Comparison of ENCODE assay signal across 17 cellular contexts in the genomic region with DNA sequence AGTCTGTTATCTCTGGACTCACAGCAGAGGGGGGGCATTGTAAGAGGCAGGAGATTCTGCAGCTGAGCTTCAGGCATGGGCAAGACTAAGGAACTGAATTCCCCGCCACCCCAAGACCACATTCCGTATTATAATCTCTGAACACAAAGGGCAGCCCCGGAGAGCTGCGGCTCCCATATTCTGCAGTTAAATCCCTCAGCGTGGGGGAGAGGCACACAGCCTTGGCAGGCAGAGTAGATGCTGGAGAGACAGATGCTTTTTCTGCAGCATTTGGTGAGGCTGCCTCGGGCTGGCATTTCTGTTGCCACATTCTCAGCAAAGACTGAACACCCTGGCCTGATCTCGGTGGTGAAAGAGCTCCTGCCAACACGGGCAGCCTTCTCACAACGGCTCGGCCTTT. TPM values are rescaled to one million over a fixed set of nuclear protein-coding genes. Genes with fewer than 3 reads are reported as not detected.
DNase-seq lines count a peak whose midpoint lies in the region; ATAC-seq and TF ChIP-seq lines count a peak whose summit lies in the region.
"Had no signal": no experiment of that assay in that cellular context is flagged by ENCODE, and none has a peak within 500 bp of the region (broad histone marks: within the 10 kb centered on the region; RNA-seq: fewer than 3 reads in every experiment).

No MANE protein-coding gene starts in this region.

- H3K18ac ChIP-seq in trophoblast cell (ENCODE audit: low read length) = no peak overlapping the region

- H2BK5ac ChIP-seq in trophoblast cell (ENCODE audit: low read depth, low read length, poor library complexity) = no peak overlapping the region

- TF ChIP-seq CTCF in WTC11 (IDR thresholded peaks at IDR 0.05) (no peak), hepatocyte (IDR thresholded peaks at IDR 0.05; ENCODE audit: poor library complexity) (no peak)

- no peak overlapping the region for H2BK120ac ChIP-seq in trophoblast cell (ENCODE audit: insufficient read depth, low read length, poor library complexity)

- no peak overlapping the region for H3K23ac ChIP-seq in trophoblast cell (ENCODE audit: low read length)

- DNase-seq in GM03348 (ENCODE audit: low spot score) (peak; percentile 29), WTC11 (ENCODE audit: low spot score) (no peak), hepatocyte (ENCODE audit: low spot score) (no peak), trophoblast cell (no peak), iPS-NIHi7 (ENCODE audit: extremely low spot score) (no peak), HUDEP-2 (lab: John Stamatoyannopoulos, UW; ENCODE audit: unreplicated experiment in 76 of 76) (no peak)
- DNase-seq: activated CD8-positive, alpha-beta memory T cell treated with anti-CD3 and anti-CD28 coated beads, Interleukin-2, amount 50 U/mL, for 4 hours; effector CD8-positive, alpha-beta T cell; KBM-7; left colon; NCI-H187; SJCRH30; stimulated activated CD4-positive, alpha-beta T cell treated with anti-CD3 and anti-CD28 coated beads, Interleukin-2, amount 100 ng/mL, for 48 hours had no signal

- H3K4me3 ChIP-seq in hepatocyte (no peak overlapping the region), trophoblast cell (ENCODE audit: low read depth, low read length) (no peak overlapping the region)
- H3K4me3 ChIP-seq: HAP-1, SJCRH30 had no signal

- H3K4me3 Mint-ChIP-seq in WTC11 = peak overlapping the region; percentile 20
- H3K4me3 Mint-ChIP-seq: stimulated activated effector memory CD8-positive, alpha-beta T cell treated with anti-CD3 and anti-CD28 coated beads, Interleukin-12 subunit alpha, Interleukin-12 subunit beta, amount 100 ng/mL, for 72 hours had no signal

- H3K4ac ChIP-seq in trophoblast cell (ENCODE audit: low read depth, low read length) = peak overlapping the region; percentile 12

- peak overlapping the region; percentile 13 for H2AFZ ChIP-seq in hepatocyte
- no peak overlapping the region for H2AFZ ChIP-seq in trophoblast cell (ENCODE audit: insufficient read depth, low read length, poor library complexity)

- H3K14ac ChIP-seq in trophoblast cell (ENCODE audit: low read length) = no peak overlapping the region

- no peak overlapping the region for H4K12ac ChIP-seq in trophoblast cell (ENCODE audit: low read depth, low read length)

- H3K36me3 Mint-ChIP-seq in WTC11 = peaks cover 64% of the 10 kb centered on the region

- H3K9me3 ChIP-seq in hepatocyte (ENCODE audit: low read depth) (no peaks in the 10 kb centered on the region), trophoblast cell (ENCODE audit: insufficient read depth, low read depth, low read length) (no peaks in the 10 kb centered on the region)
- H3K9me3 ChIP-seq: HAP-1, SJCRH30 had no signal

- no peak overlapping the region for H3K9ac ChIP-seq in trophoblast cell (ENCODE audit: low read length)

- H2BK12ac ChIP-seq in trophoblast cell (ENCODE audit: low read length) = no peak overlapping the region

- CTCF ChIA-PET in WTC11 (lab: Charles Lee) = interaction anchor here (1.2 to 2.7 kb wide), 7 partner anchors 11 to 148 kb away, joined by 3 to 12 read pairs (median 5); a partner anchor contains a TSS

- H3K27ac ChIP-seq in hepatocyte = peak overlapping the region; percentile 50
- H3K27ac ChIP-seq in trophoblast cell (ENCODE audit: low read depth, low read length) = no peak overlapping the region
- H3K27ac ChIP-seq: SJCRH30 had no signal

- H3K4me1 ChIP-seq in hepatocyte (ENCODE audit: insufficient read depth) (peaks cover 15% of the 10 kb centered on the region), trophoblast cell (ENCODE audit: control insufficient read depth in 1 of 2, insufficient read depth in 2 of 2, low read length in 2 of 2) (no peaks in the 10 kb centered on the region)

- peaks cover 12% of the 10 kb centered on the region for H3K79me2 ChIP-seq in hepatocyte
- peaks cover 2% of the 10 kb centered on the region for H3K79me2 ChIP-seq in trophoblast cell (ENCODE audit: control insufficient read depth, insufficient read depth, low read length, poor library complexity)

- H3K4me2 ChIP-seq in hepatocyte (peak overlapping the region; percentile 67), trophoblast cell (ENCODE audit: low read length) (no peak overlapping the region)

- WGBS in hepatocyte (ENCODE audit: low lambda C conversion rate, missing lambda C conversion rate) = 51% methylated on average over 10 of the region's 10 CpGs
- no CpG with 5 or more reads among the region's 10 CpGs for WGBS in trophoblast cell (ENCODE audit: extremely low coverage, insufficient coverage, insufficient read length)

- POLR2A ChIA-PET in WTC11 (lab: Charles Lee) = no interaction called here

- H4K91ac ChIP-seq in trophoblast cell (ENCODE audit: low read depth, low read length) = no peak overlapping the region

- no peaks in the 10 kb centered on the region for H3K9me2 ChIP-seq in hepatocyte (replicated peaks; ENCODE audit: insufficient read depth)

- no peaks in the 10 kb centered on the region for H3K9me3 Mint-ChIP-seq in WTC11
- H3K9me3 Mint-ChIP-seq: stimulated activated effector memory CD8-positive, alpha-beta T cell treated with anti-CD3 and anti-CD28 coated beads, Interleukin-12 subunit alpha, Interleukin-12 subunit beta, amount 100 ng/mL, for 72 hours had no signal

- H3K79me1 ChIP-seq in trophoblast cell (ENCODE audit: low read length) = no peaks in the 10 kb centered on the region

- peaks cover 45% of the 10 kb centered on the region for H3K4me1 Mint-ChIP-seq in WTC11
- H3K4me1 Mint-ChIP-seq: stimulated activated effector memory CD8-positive, alpha-beta T cell treated with anti-CD3 and anti-CD28 coated beads, Interleukin-12 subunit alpha, Interleukin-12 subunit beta, amount 100 ng/mL, for 72 hours had no signal

- peak; percentile 47 for ATAC-seq in WTC11
- no peak for ATAC-seq in HG02798 (IDR thresholded peaks at IDR 0.05; ENCODE audit: poor library complexity, unreplicated experiment)
- no peak for ATAC-seq in HG02642 (IDR thresholded peaks at IDR 0.05; ENCODE audit: poor library complexity, unreplicated experiment)
- ATAC-seq: left colon; stimulated activated effector memory CD8-positive, alpha-beta T cell treated with anti-CD3 and anti-CD28 coated beads, Interleukin-12 subunit alpha, Interleukin-12 subunit beta, amount 100 ng/mL, for 72 hours had no signal

- H3K36me3 ChIP-seq in hepatocyte (replicated peaks; ENCODE audit: insufficient read depth, low read depth) (no peaks in the 10 kb centered on the region), trophoblast cell (ENCODE audit: control insufficient read depth in 1 of 2, insufficient read depth in 2 of 2, low read length in 2 of 2) (peaks cover 33 to 34% of the 10 kb centered on the region in 2 experiments)

- H4K20me1 ChIP-seq in hepatocyte (ENCODE audit: insufficient read depth, poor library complexity, severe bottlenecking) = no peaks in the 10 kb centered on the region

- peak overlapping the region; percentile 90 for H3K27ac Mint-ChIP-seq in WTC11
- H3K27ac Mint-ChIP-seq: stimulated activated effector memory CD8-positive, alpha-beta T cell treated with anti-CD3 and anti-CD28 coated beads, Interleukin-12 subunit alpha, Interleukin-12 subunit beta, amount 100 ng/mL, for 72 hours had no signal

- no peaks in the 10 kb centered on the region for H3K27me3 Mint-ChIP-seq in WTC11 (ENCODE audit: low read depth)

- H2AK5ac ChIP-seq in trophoblast cell (ENCODE audit: low read length) = no peak overlapping the region

- H3K27me3 ChIP-seq in hepatocyte (no peaks in the 10 kb centered on the region), trophoblast cell (ENCODE audit: insufficient read depth, low read length) (no peaks in the 10 kb centered on the region)
- H3K27me3 ChIP-seq: SJCRH30 had no signal

- no peak overlapping the region for H4K8ac ChIP-seq in trophoblast cell (ENCODE audit: low read depth, low read length)

TF ChIP-seq in WTC11, 78 proteins besides CTCF, POLR2A, EP300 and RAD21:
- TF ChIP-seq ATF1 (CRISPR knock-in tag; IDR thresholded peaks at IDR 0.05) = no peak
- TF ChIP-seq ZNF416 (CRISPR knock-in tag; IDR thresholded peaks at IDR 0.05) = no peak

RNA-seq across cellular contexts. Expression of a gene that starts 12.9 kb away (rescaled TPM):
- total RNA-seq in WTC11 (2021) = 126 to 161 TPM (median 137 TPM) in 3 replicates
- total RNA-seq in hepatocyte = 5.5 and 6.2 TPM in 2 replicates
- polyA plus RNA-seq in hepatocyte = 6.5 and 11.1 TPM in 2 replicates
- polyA plus RNA-seq in trophoblast cell (2013) = 27.6 and 28.9 TPM in 2 replicates

RNA-seq across cellular contexts. Expression of a gene that starts 15.0 kb away (rescaled TPM):
- total RNA-seq in WTC11 (2021) = 89.4 to 109 TPM (median 89.7 TPM) in 3 replicates
- total RNA-seq in hepatocyte = 71.8 and 81.7 TPM in 2 replicates
- 111 and 114 TPM in 2 replicates for polyA plus RNA-seq in hepatocyte
- 134 and 142 TPM in 2 replicates for polyA plus RNA-seq in trophoblast cell (2013)

RNA-seq across cellular contexts. Expression of a gene that starts 42.2 kb away (rescaled TPM):
- 34.8 to 39.8 TPM (median 38.8 TPM) in 3 replicates for total RNA-seq in WTC11 (2021)
- total RNA-seq in hepatocyte = 80.2 and 88.6 TPM in 2 replicates
- polyA plus RNA-seq in hepatocyte = 36.8 and 44.7 TPM in 2 replicates
- polyA plus RNA-seq in trophoblast cell (2013) = 41.6 and 44.8 TPM in 2 replicates

RNA-seq across cellular contexts. Expression of a gene that starts 56.7 kb away (rescaled TPM):
- total RNA-seq in WTC11 (2021) (111 to 116 TPM (median 115 TPM) in 3 replicates), hepatocyte (34.8 and 50.3 TPM in 2 replicates)
- polyA plus RNA-seq in hepatocyte = 73.0 and 73.2 TPM in 2 replicates
- polyA plus RNA-seq in trophoblast cell (2013) = 48.0 and 49.8 TPM in 2 replicates

Comparison
In these comparisons a context has a peak if more than half of its experiments do, and no peak if none do; other contexts are left out.
1. RNA of a gene that starts 12.9 kb away (total RNA-seq): 126 to 161 TPM in WTC11; 5.5 to 6.2 TPM in hepatocyte; every median in the first group is over 10 times any median in the second.